In the genomic region with DNA sequence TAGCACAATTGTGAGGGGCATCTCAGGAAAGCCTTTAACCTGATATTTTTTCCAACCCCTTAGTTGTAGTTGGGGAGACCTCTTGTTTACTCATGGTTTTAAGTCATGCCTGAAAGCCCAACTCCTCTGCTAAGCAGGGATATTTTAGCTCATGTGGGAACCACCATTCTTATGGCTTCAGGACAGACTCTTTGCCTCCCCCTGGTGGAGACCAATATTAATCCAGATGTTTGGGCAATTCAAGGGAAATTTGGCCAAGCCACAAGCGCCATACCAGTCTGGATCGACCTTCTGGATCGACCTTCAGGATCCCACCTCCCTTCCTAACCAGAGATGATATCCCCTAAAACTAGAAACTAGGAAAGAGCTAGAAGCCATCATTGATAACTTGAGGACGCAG, we compare ENCODE assay signal across 1 cellular context.
TF ChIP-seq lines count a peak whose summit lies in the region.

No MANE protein-coding gene starts in this region.

TF ChIP-seq in HCT116, 20 proteins besides CTCF, POLR2A, EP300 and RAD21 (continued from another document):
- TF ChIP-seq, protein P1, sequence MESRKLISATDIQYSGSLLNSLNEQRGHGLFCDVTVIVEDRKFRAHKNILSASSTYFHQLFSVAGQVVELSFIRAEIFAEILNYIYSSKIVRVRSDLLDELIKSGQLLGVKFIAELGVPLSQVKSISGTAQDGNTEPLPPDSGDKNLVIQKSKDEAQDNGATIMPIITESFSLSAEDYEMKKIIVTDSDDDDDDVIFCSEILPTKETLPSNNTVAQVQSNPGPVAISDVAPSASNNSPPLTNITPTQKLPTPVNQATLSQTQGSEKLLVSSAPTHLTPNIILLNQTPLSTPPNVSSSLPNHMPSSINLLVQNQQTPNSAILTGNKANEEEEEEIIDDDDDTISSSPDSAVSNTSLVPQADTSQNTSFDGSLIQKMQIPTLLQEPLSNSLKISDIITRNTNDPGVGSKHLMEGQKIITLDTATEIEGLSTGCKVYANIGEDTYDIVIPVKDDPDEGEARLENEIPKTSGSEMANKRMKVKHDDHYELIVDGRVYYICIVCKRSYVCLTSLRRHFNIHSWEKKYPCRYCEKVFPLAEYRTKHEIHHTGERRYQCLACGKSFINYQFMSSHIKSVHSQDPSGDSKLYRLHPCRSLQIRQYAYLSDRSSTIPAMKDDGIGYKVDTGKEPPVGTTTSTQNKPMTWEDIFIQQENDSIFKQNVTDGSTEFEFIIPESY (IDR thresholded peaks at IDR 0.05; ENCODE audit: extremely low read depth, insufficient replicate concordance, low read length) = no peak
- TF ChIP-seq CBX3 (IDR thresholded peaks at IDR 0.05; ENCODE audit: low read depth) (no peak), TCF7L2 (IDR thresholded peaks at IDR 0.05; ENCODE audit: borderline replicate concordance, extremely low read depth, insufficient read depth, insufficient read length) (no peak), EZH2phosphoT487 (IDR thresholded peaks at IDR 0.05; ENCODE audit: borderline replicate concordance) (no peak), ZFX (IDR thresholded peaks at IDR 0.05) (no peak), EGR1 (IDR thresholded peaks at IDR 0.05; ENCODE audit: low read depth) (no peak)
